11 cellular contexts compared by ENCODE assay signal in the genomic region with DNA sequence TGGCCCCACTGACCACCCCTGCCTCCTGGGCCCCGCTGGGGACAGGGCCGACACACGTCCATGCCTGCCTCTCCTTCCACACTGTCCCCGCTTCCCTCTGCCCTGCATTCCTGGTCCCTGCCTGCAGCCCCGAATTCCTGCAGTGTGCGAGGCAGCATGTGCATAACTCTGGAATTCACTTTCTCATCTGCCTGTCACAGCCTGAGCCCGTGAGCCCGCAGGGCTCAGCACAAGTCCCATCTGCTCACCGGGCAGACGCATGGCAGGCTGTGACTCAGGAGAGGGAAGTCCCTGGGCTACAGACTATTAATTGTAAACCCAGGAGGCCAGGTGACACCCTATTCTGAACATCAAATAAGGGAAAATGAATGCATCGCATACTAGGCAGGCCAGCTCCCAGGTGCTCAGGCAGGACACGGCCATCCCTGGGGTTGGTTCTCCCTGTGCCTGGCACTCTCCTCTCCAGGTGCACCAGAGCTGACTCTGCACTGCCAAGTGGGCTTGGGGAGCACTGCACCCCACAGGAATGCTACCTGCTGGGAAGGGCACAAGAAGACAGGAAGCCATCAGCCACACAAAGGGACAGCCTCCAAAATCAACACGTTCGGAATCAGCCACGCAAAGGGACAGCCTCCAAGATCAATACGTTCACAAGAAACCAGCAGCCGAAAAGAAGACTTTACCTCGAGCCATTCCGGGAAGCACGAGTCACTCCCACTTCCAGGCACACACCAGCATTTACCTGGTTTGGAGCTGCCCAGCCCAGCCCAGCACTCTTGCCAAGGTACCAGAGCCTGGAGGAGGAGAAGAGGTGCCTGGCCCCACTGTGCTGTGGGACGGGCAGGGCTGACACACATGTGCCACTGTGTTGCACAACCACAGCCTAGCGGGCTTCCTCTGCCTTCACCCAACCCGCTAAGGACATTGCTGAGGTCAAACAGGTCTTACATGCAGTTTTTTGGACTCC.
DNase-seq lines count a peak whose midpoint lies in the region; ATAC-seq, FAIRE-seq and TF ChIP-seq lines count a peak whose summit lies in the region.
"Had no signal": no experiment of that assay in that cellular context is flagged by ENCODE, and none has a peak within 500 bp of the region (broad histone marks: within the 10 kb centered on the region; RNA-seq: fewer than 3 reads in every experiment).

No MANE protein-coding gene starts in this region.

- no peaks in the 10 kb centered on the region for H3K9me3 Mint-ChIP-seq in stimulated activated naive B cell treated with anti-CD40 and anti-IgM and Interleukin-4, amounts not matched to agents 10 μg/mL and 1 μg/mL and 100 μg/mL, for 72 hours
- H3K9me3 Mint-ChIP-seq: naive B cell had no signal

- H2AFZ ChIP-seq in keratinocyte (ENCODE audit: control insufficient read depth, low read length): no peak overlapping the region

- H3K36me3 Mint-ChIP-seq in stimulated activated naive B cell treated with anti-CD40 and anti-IgM and Interleukin-4, amounts not matched to agents 10 μg/mL and 1 μg/mL and 100 μg/mL, for 72 hours: no peaks in the 10 kb centered on the region
- H3K36me3 Mint-ChIP-seq: naive B cell had no signal

- peak overlapping the region; percentile 93 for H3K27ac ChIP-seq in keratinocyte (ENCODE audit: control insufficient read depth, insufficient read depth, low read length)
- H3K27ac ChIP-seq: A549 had no signal

- H3K4me3 ChIP-seq in keratinocyte (ENCODE audit: control insufficient read depth in 2 of 3, extremely low read depth in 1 of 3, insufficient read depth in 2 of 3, low read depth in 1 of 3, low read length in 3 of 3): peak overlapping the region in 2 of 3 experiments; percentile 24 to 28
- H3K4me3 ChIP-seq: A549 had no signal

- DNase-seq in NCI-H2196 (lab: John Stamatoyannopoulos, UW; ENCODE audit: unreplicated experiment) (peak; percentile 22), NCI-H2196 treated with DMSO at 0.1 percent for 48 hours (lab: John Stamatoyannopoulos, UW; ENCODE audit: unreplicated experiment) (no peak), RCC 7860 (ENCODE audit: low spot score) (peak; percentile 81), keratinocyte (ENCODE audit: low read depth, low spot score) (peak; percentile 100)
- no peak for DNase-seq in stimulated activated naive B cell treated with anti-CD40 and anti-IgM and Interleukin-4, amounts not matched to agents 10 μg/mL and 1 μg/mL and 100 μg/mL, for 72 hours
- DNase-seq in activated CD4-positive, alpha-beta T cell treated with anti-CD3 and anti-CD28 coated beads for 4 hours: no peak
- DNase-seq: naive B cell had no signal

- H3K36me3 ChIP-seq in keratinocyte (ENCODE audit: control insufficient read depth in 2 of 2, extremely low read depth in 1 of 2, insufficient read depth in 2 of 2, low read length in 2 of 2): no peaks in the 10 kb centered on the region

- peak; percentile 52 for FAIRE-seq in RCC 7860 (lab: Jason Lieb, UNC)
- peak; percentile 99 for FAIRE-seq in keratinocyte (lab: Jason Lieb, UNC)
- FAIRE-seq: A549, GM18507 had no signal

- ATAC-seq in stimulated activated naive B cell treated with anti-CD40 and anti-IgM and Interleukin-4, amounts not matched to agents 10 μg/mL and 1 μg/mL and 100 μg/mL, for 72 hours (replicated peaks): peak; percentile 28 to 29
- ATAC-seq in SK-N-SH treated with all-trans-retinoic acid at 6 μM for 48 hours (no peak), GM18502 (IDR thresholded peaks at IDR 0.05; ENCODE audit: poor library complexity, unreplicated experiment) (no peak)

- no peak overlapping the region for H3K27ac Mint-ChIP-seq in stimulated activated naive B cell treated with anti-CD40 and anti-IgM and Interleukin-4, amounts not matched to agents 10 μg/mL and 1 μg/mL and 100 μg/mL, for 72 hours

- no peaks in the 10 kb centered on the region for H3K27me3 ChIP-seq in keratinocyte (ENCODE audit: control insufficient read depth, extremely low read depth, insufficient read depth, low read length)

- peaks cover 41% of the 10 kb centered on the region for H3K4me1 ChIP-seq in keratinocyte (ENCODE audit: control insufficient read depth, extremely low read depth, insufficient read depth, low read length)
- H3K4me1 ChIP-seq: A549 had no signal

- no peaks in the 10 kb centered on the region for H3K9me1 ChIP-seq in keratinocyte (ENCODE audit: control insufficient read depth, extremely low read depth, insufficient read depth, low read length)

- H4K20me1 ChIP-seq in keratinocyte (ENCODE audit: control insufficient read depth, extremely low read depth, insufficient read depth, low read length): no peaks in the 10 kb centered on the region

- H3K27me3 Mint-ChIP-seq in stimulated activated naive B cell treated with anti-CD40 and anti-IgM and Interleukin-4, amounts not matched to agents 10 μg/mL and 1 μg/mL and 100 μg/mL, for 72 hours: no peaks in the 10 kb centered on the region

- H3K79me2 ChIP-seq in keratinocyte (ENCODE audit: control insufficient read depth, insufficient read depth, low read length): no peaks in the 10 kb centered on the region

- H3K4me3 Mint-ChIP-seq in stimulated activated naive B cell treated with anti-CD40 and anti-IgM and Interleukin-4, amounts not matched to agents 10 μg/mL and 1 μg/mL and 100 μg/mL, for 72 hours: no peak overlapping the region
- H3K4me3 Mint-ChIP-seq: naive B cell had no signal

- H3K9me3 ChIP-seq in keratinocyte (ENCODE audit: control insufficient read depth, low read depth, low read length): no peaks in the 10 kb centered on the region
- H3K9me3 ChIP-seq: A549 had no signal

- H3K9ac ChIP-seq in keratinocyte (ENCODE audit: control insufficient read depth, extremely low read depth, insufficient read depth, low read length): peak overlapping the region; percentile 75

- peak in 1 of 3 experiments; percentile 24 for TF ChIP-seq CTCF in keratinocyte (optimal IDR thresholded peaks at IDR 0.05 in 1 of 3, IDR thresholded peaks at IDR 0.05 in 1 of 3, conservative IDR thresholded peaks at IDR 0.05 in 1 of 3; ENCODE audit: extremely low read depth in 1 of 3, insufficient read depth in 2 of 3, low read length in 3 of 3)

- dilution Hi-C loops in keratinocyte (cut with MboI; ENCODE audit: extremely low pct_ligation_motif_present, low sequenced_read_pairs): no loop called here

- H3K4me2 ChIP-seq in keratinocyte (ENCODE audit: control insufficient read depth, extremely low read depth, insufficient read depth, low read depth, low read length): peak overlapping the region; percentile 80
- H3K4me2 ChIP-seq: A549 had no signal

- peaks cover 0 to 3% of the 10 kb centered on the region in 2 donors for H3K4me1 Mint-ChIP-seq in stimulated activated naive B cell treated with anti-CD40 and anti-IgM and Interleukin-4, amounts not matched to agents 10 μg/mL and 1 μg/mL and 100 μg/mL, for 72 hours

TF ChIP-seq in SK-N-SH treated with all-trans-retinoic acid at 6 μM for 48 hours, 23 proteins besides CTCF, POLR2A, EP300 and RAD21:
- no peak for TF ChIP-seq POU6F1 (CRISPR knock-in tag; IDR thresholded peaks at IDR 0.05; ENCODE audit: borderline replicate concordance, low read depth)
TF ChIP-seq in SK-N-SH treated with all-trans-retinoic acid at 6 μM for 48 hours: peak in this region for 0.

Comparison
In these comparisons a context has a peak if more than half of its experiments do, and no peak if none do; other contexts are left out.
1. DNase-seq: peak in NCI-H2196 (single experiment), RCC 7860 (single experiment) and keratinocyte (single experiment); none in NCI-H2196 treated with DMSO at 0.1 percent for 48 hours (single experiment), stimulated activated naive B cell treated with anti-CD40 and anti-IgM and Interleukin-4, amounts not matched to agents 10 μg/mL and 1 μg/mL and 100 μg/mL, for 72 hours (single experiment) and activated CD4-positive, alpha-beta T cell treated with anti-CD3 and anti-CD28 coated beads for 4 hours (0 of 2).
2. ATAC-seq: peak in stimulated activated naive B cell treated with anti-CD40 and anti-IgM and Interleukin-4, amounts not matched to agents 10 μg/mL and 1 μg/mL and 100 μg/mL, for 72 hours (2 of 2); none in SK-N-SH treated with all-trans-retinoic acid at 6 μM for 48 hours (single experiment) and GM18502 (single experiment).